In genomic region chr16:80656731-80657150, GRCh38 we compare ENCODE assay signal across 8 cellular contexts.
DNase-seq lines count a peak whose midpoint lies in the region; ATAC-seq and TF ChIP-seq lines count a peak whose summit lies in the region.

No MANE protein-coding gene starts in this region.

- ATAC-seq in HG03025 (IDR thresholded peaks at IDR 0.05; ENCODE audit: low FRiP score, unreplicated experiment) = peak; percentile 90

- H3K4me2 ChIP-seq in mammary epithelial cell (ENCODE audit: insufficient read depth, low read depth, low read length) (no peak overlapping the region), Karpas-422 (ENCODE audit: low read depth, low read length, poor library complexity, severe bottlenecking) (no peak overlapping the region)

- H4K20me1 ChIP-seq in mammary epithelial cell (ENCODE audit: insufficient read depth, low read length) (no peaks in the 10 kb centered on the region), Karpas-422 (ENCODE audit: insufficient read depth, low read depth, low read length) (no peaks in the 10 kb centered on the region)

- H3K9me2 ChIP-seq in Karpas-422 (replicated peaks; ENCODE audit: insufficient read depth, low read length) = no peaks in the 10 kb centered on the region

- intact Hi-C loops in mammary epithelial cell (cut with micrococcal nuclease) = no loop called here

- WGBS in mammary epithelial cell (ENCODE audit: low coverage, missing lambda C conversion rate) = 49% methylated on average over 8 of the region's 8 CpGs

- H2AFZ ChIP-seq in mammary epithelial cell (ENCODE audit: low read depth, low read length) (no peak overlapping the region), Karpas-422 (ENCODE audit: low read length) (no peak overlapping the region)

- H3K9me3 ChIP-seq in mammary epithelial cell (replicated peaks; ENCODE audit: insufficient read depth, low read length) (peaks cover 10% of the 10 kb centered on the region), Karpas-422 (ENCODE audit: low read length) (no peaks in the 10 kb centered on the region)

- no peak for TF ChIP-seq CTCF in mammary epithelial cell (conservative IDR thresholded peaks at IDR 0.05 in 1 of 2, IDR thresholded peaks at IDR 0.05 in 1 of 2; ENCODE audit: extremely low read depth in 1 of 2, insufficient read depth in 1 of 2, low read depth in 1 of 2, low read length in 2 of 2)

- dilution Hi-C loops in mammary epithelial cell (cut with HindIII; ENCODE audit: low sequenced_read_pairs) = no loop called here

- in situ Hi-C loops in mammary epithelial cell (cut with MboI; ENCODE audit: low sequenced_read_pairs in 2 of 2) = no loop called here

- no peak overlapping the region for H3K4me3 ChIP-seq in mammary epithelial cell (replicated peaks in 1 of 3; ENCODE audit: insufficient read depth in 1 of 3, low read depth in 2 of 3, low read length in 3 of 3)
- H3K4me3 ChIP-seq in Karpas-422 (ENCODE audit: low read length) = no peak overlapping the region

- DNase-seq in GM19238 (ENCODE audit: insufficient read length, low spot score) (peak; percentile 18), mammary epithelial cell (no peak), NCI-H2081 treated with DMSO at 0.1 percent for 48 hours (lab: John Stamatoyannopoulos, UW) (no peak), Karpas-422 (no peak), mesenteric fat pad (ENCODE audit: low spot score) (no peak)
- DNase-seq in activated CD4-positive, alpha-beta T cell treated with anti-CD3 and anti-CD28 coated beads, Interleukin-2, amount 50 U/mL, for 24 hours (ENCODE audit: low read depth in 1 of 2, low spot score in 1 of 2) = peak; percentile 11 to 21
- peak; percentile 28 to 51 for DNase-seq in stimulated activated CD4-positive, alpha-beta T cell treated with anti-CD3 and anti-CD28 coated beads, Interleukin-2, amount 100 ng/mL, for 24 hours

- no peaks in the 10 kb centered on the region for H3K27me3 ChIP-seq in mammary epithelial cell (ENCODE audit: insufficient read depth, low read length)
- H3K27me3 ChIP-seq in Karpas-422 (ENCODE audit: low read length) = no peaks in the 10 kb centered on the region; the same call in 1 of the 2 replicates

- H3K4me1 ChIP-seq in mammary epithelial cell (ENCODE audit: insufficient read depth, low read length) (no peaks in the 10 kb centered on the region), Karpas-422 (ENCODE audit: low read length) (no peaks in the 10 kb centered on the region)

- H3K27ac ChIP-seq in mammary epithelial cell (ENCODE audit: insufficient read depth, low read depth, low read length) (no peak overlapping the region), Karpas-422 (ENCODE audit: low read length) (no peak overlapping the region)

- no TSS peak for BruUV-seq in mammary epithelial cell (replicated peaks; lab: Mats Ljungman, UMichigan)

- H3K36me3 ChIP-seq in mammary epithelial cell (ENCODE audit: insufficient read depth, low read length) = no peaks in the 10 kb centered on the region
- H3K36me3 ChIP-seq in Karpas-422 (ENCODE audit: insufficient read depth, low read length) = no peaks in the 10 kb centered on the region

- H3K9ac ChIP-seq in mammary epithelial cell (ENCODE audit: insufficient read depth, low read length) (no peak overlapping the region), Karpas-422 (ENCODE audit: low read length) (no peak overlapping the region)

- CTCF ChIA-PET in mammary epithelial cell (lab: Charles Lee; ENCODE audit: low non-redundant PET) = no interaction called here

- H3K79me2 ChIP-seq in mammary epithelial cell (ENCODE audit: insufficient read depth, low read length) = no peaks in the 10 kb centered on the region
- no peaks in the 10 kb centered on the region for H3K79me2 ChIP-seq in Karpas-422 (ENCODE audit: low read length)

Comparison
In these comparisons a context has a peak if more than half of its experiments do, and no peak if none do; other contexts are left out.
1. DNase-seq: peak in GM19238 (single experiment), activated CD4-positive, alpha-beta T cell treated with anti-CD3 and anti-CD28 coated beads, Interleukin-2, amount 50 U/mL, for 24 hours (2 of 2) and stimulated activated CD4-positive, alpha-beta T cell treated with anti-CD3 and anti-CD28 coated beads, Interleukin-2, amount 100 ng/mL, for 24 hours (2 of 2); none in mammary epithelial cell (single experiment), NCI-H2081 treated with DMSO at 0.1 percent for 48 hours (single experiment), Karpas-422 (single experiment) and mesenteric fat pad (single experiment).